Comparison of ENCODE assay signal across 9 cellular contexts in genomic region chr17:62625870-62626200, GRCh38. TPM values are rescaled to one million over a fixed set of nuclear protein-coding genes. Genes with fewer than 3 reads are reported as not detected.
A peak's percentile ranks its signal among the peaks of the same experiment; 100 is the strongest.
DNase-seq lines count a peak whose midpoint lies in the region; ATAC-seq and TF ChIP-seq lines count a peak whose summit lies in the region.
"Had no signal": no experiment of that assay in that cellular context is flagged by ENCODE, and none has a peak within 500 bp of the region (broad histone marks: within the 10 kb centered on the region; RNA-seq: fewer than 3 reads in every experiment).

No MANE protein-coding gene starts in this region.

- H3K4me3 Mint-ChIP-seq in CD4-positive, alpha-beta memory T cell, result peak overlapping the region in 7 of 8 donors; percentile 6 to 83 (median 62)
- H3K4me3 Mint-ChIP-seq in H9, result peak overlapping the region; percentile 53 to 72
- peak overlapping the region; percentile 5 to 91 for H3K4me3 Mint-ChIP-seq in effector memory CD8-positive, alpha-beta T cell

- H4K8ac ChIP-seq in H9 (replicated peaks; ENCODE audit: insufficient read length, low read depth, low read length), result no peak overlapping the region
- no peak overlapping the region for H4K8ac ChIP-seq in neuronal stem cell (ENCODE audit: low read depth, low read length)

- H3K79me1 ChIP-seq in H9 (ENCODE audit: insufficient read depth, low read depth, low read length, poor library complexity, severe bottlenecking) (no peaks in the 10 kb centered on the region), neuronal stem cell (ENCODE audit: low read depth, low read length) (peaks cover 3% of the 10 kb centered on the region)

- H3K23ac ChIP-seq in H9 (ENCODE audit: insufficient read length, low read depth, low read length) (no peak overlapping the region), neuronal stem cell (ENCODE audit: low read depth, low read length, poor library complexity) (peak overlapping the region; percentile 22)

- no peaks in the 10 kb centered on the region for H4K20me1 ChIP-seq in H9 (ENCODE audit: control insufficient read depth, insufficient read depth, insufficient read length)

- no peak overlapping the region for H3K4me3 ChIP-seq in CD4-positive, alpha-beta memory T cell (ENCODE audit: low read length in 2 of 2)
- H3K4me3 ChIP-seq in neuronal stem cell (ENCODE audit: low read length in 2 of 2), result no peak overlapping the region
- H3K4me3 ChIP-seq in spleen, result no peak overlapping the region

- no peaks in the 10 kb centered on the region for H3K9me3 ChIP-seq in CD4-positive, alpha-beta memory T cell (ENCODE audit: control insufficient read depth in 1 of 2, low read length in 2 of 2)
- H3K9me3 ChIP-seq in H9 (ENCODE audit: control insufficient read depth, low read depth, low read length), result no peaks in the 10 kb centered on the region
- no peaks in the 10 kb centered on the region for H3K9me3 ChIP-seq in neuronal stem cell (replicated peaks in 1 of 2; ENCODE audit: control insufficient read depth in 2 of 2, insufficient read depth in 1 of 2, low read depth in 1 of 2, low read length in 2 of 2)
- H3K9me3 ChIP-seq in spleen, result no peaks in the 10 kb centered on the region

- H2BK12ac ChIP-seq in H9 (ENCODE audit: insufficient read length, low read depth, low read length) (no peak overlapping the region), neuronal stem cell (ENCODE audit: low read length) (no peak overlapping the region)

- H3K4me1 Mint-ChIP-seq in CD4-positive, alpha-beta memory T cell, result peaks cover 9 to 26% (median 17%) of the 10 kb centered on the region in 4 donors
- H3K4me1 Mint-ChIP-seq in H9, result peaks cover 33 to 37% of the 10 kb centered on the region in 2 experiments
- peaks cover 6 to 8% of the 10 kb centered on the region in 2 donors for H3K4me1 Mint-ChIP-seq in effector memory CD8-positive, alpha-beta T cell (ENCODE audit: low read depth in 2 of 2)

- H3K56ac ChIP-seq in H9 (ENCODE audit: insufficient read length, low read depth, low read length), result no peak overlapping the region

- H3K36me3 ChIP-seq in CD4-positive, alpha-beta memory T cell (ENCODE audit: insufficient read depth, low read length), result no peaks in the 10 kb centered on the region
- peaks cover 0 to 6% of the 10 kb centered on the region in 2 donors for H3K36me3 ChIP-seq in neuronal stem cell (replicated peaks in 1 of 2; ENCODE audit: control insufficient read depth in 2 of 2, insufficient read depth in 2 of 2, low read length in 2 of 2)
- peaks cover 0 to 9% (median 2%) of the 10 kb centered on the region in 6 donors for H3K36me3 ChIP-seq in spleen

- H3K27ac ChIP-seq in CD4-positive, alpha-beta memory T cell (ENCODE audit: low read depth, low read length), result no peak overlapping the region
- H3K27ac ChIP-seq in H9 (ENCODE audit: insufficient read length, low read depth, low read length) (no peak overlapping the region), neuronal stem cell (replicated peaks; ENCODE audit: low read length) (no peak overlapping the region), spleen (peak overlapping the region in 3 of 8 donors; percentile 48 to 85 (median 78))

- DNase-seq in CD4-positive, alpha-beta memory T cell, result no peak
- DNase-seq in H9 (peak; percentile 35), neuronal stem cell (ENCODE audit: low spot score) (no peak), spleen (no peak)
- no peak for DNase-seq in effector memory CD8-positive, alpha-beta T cell
- DNase-seq: NCI-H1694 treated with DMSO at 0.1 percent for 48 hours had no signal

- H2AK5ac ChIP-seq in H9 (ENCODE audit: insufficient read length, low read length), result no peak overlapping the region
- H2AK5ac ChIP-seq in neuronal stem cell (ENCODE audit: low read depth, low read length), result peak overlapping the region; percentile 64

- TF ChIP-seq CTCF in H9 (conservative IDR thresholded peaks at IDR 0.05) (no peak), spleen (IDR thresholded peaks at IDR 0.05 in 8 of 11, conservative IDR thresholded peaks at IDR 0.05 in 3 of 11) (no peak)

- H3T11ph ChIP-seq in H9 (ENCODE audit: low read length), result no peak overlapping the region

- H3K4me1 ChIP-seq in CD4-positive, alpha-beta memory T cell (ENCODE audit: insufficient read depth, low read length), result peaks cover 12% of the 10 kb centered on the region
- H3K4me1 ChIP-seq in H9 (ENCODE audit: insufficient read depth, low read length) (peaks cover 9% of the 10 kb centered on the region; the same call in 1 of the 2 replicates), neuronal stem cell (ENCODE audit: control insufficient read depth in 2 of 2, insufficient read depth in 1 of 2, low read depth in 1 of 2, low read length in 2 of 2) (peaks cover 16 to 21% of the 10 kb centered on the region in 2 donors), spleen (peaks cover 6 to 60% (median 39%) of the 10 kb centered on the region in 6 donors)

- peak overlapping the region in 1 of 7 donors; percentile 19 for H3K27ac Mint-ChIP-seq in CD4-positive, alpha-beta memory T cell
- H3K27ac Mint-ChIP-seq in H9, result peak overlapping the region in 1 of 3 experiments; percentile 75; a peak in 2 of 7 replicates
- no peak overlapping the region for H3K27ac Mint-ChIP-seq in effector memory CD8-positive, alpha-beta T cell
- H3K27ac Mint-ChIP-seq: IgD-negative memory B cell had no signal

- POLR2A ChIA-PET in CD4-positive, alpha-beta memory T cell (lab: Charles Lee; ENCODE audit: partially characterized antibody), result no interaction called here

- H3K9ac ChIP-seq in H9 (ENCODE audit: extremely low read depth, insufficient read length, low read length) (no peak overlapping the region), neuronal stem cell (ENCODE audit: low read depth, low read length, poor library complexity) (no peak overlapping the region)

- H3K27me3 ChIP-seq in CD4-positive, alpha-beta memory T cell (ENCODE audit: insufficient read depth, low read length), result no peaks in the 10 kb centered on the region
- H3K27me3 ChIP-seq in H9 (ENCODE audit: insufficient read depth, low read length), result no peaks in the 10 kb centered on the region
- H3K27me3 ChIP-seq in neuronal stem cell (ENCODE audit: control insufficient read depth in 3 of 3, insufficient read depth in 3 of 3, low read depth in 1 of 3, low read length in 3 of 3), result no peaks in the 10 kb centered on the region
- peaks cover 0 to 47% (median 24%) of the 10 kb centered on the region in 7 donors for H3K27me3 ChIP-seq in spleen (replicated peaks in 1 of 7)

- H2AFZ ChIP-seq in H9 (ENCODE audit: low read length) (no peak overlapping the region), neuronal stem cell (ENCODE audit: low read length) (no peak overlapping the region)

- H3K9me3 Mint-ChIP-seq in CD4-positive, alpha-beta memory T cell, result no peaks in the 10 kb centered on the region
- H3K9me3 Mint-ChIP-seq in H9, result no peaks in the 10 kb centered on the region; a peak in 1 of 5 replicates
- no peaks in the 10 kb centered on the region for H3K9me3 Mint-ChIP-seq in effector memory CD8-positive, alpha-beta T cell
- H3K9me3 Mint-ChIP-seq: IgD-negative memory B cell had no signal

- H3K4me2 ChIP-seq in H9 (ENCODE audit: insufficient read depth, insufficient read length, low read length), result no peak overlapping the region
- no peak overlapping the region for H3K4me2 ChIP-seq in neuronal stem cell (ENCODE audit: insufficient read depth, low read length, poor library complexity, severe bottlenecking)

- no peak overlapping the region for H2BK20ac ChIP-seq in H9 (ENCODE audit: low read depth, low read length, poor library complexity, severe bottlenecking)

- peaks cover 16% of the 10 kb centered on the region for H3K23me2 ChIP-seq in H9 (ENCODE audit: insufficient read length, low read depth, low read length, poor library complexity, severe bottlenecking)

- H4K91ac ChIP-seq in H9 (ENCODE audit: insufficient read length, low read depth, low read length) (no peak overlapping the region), neuronal stem cell (ENCODE audit: low read depth, low read length, poor library complexity) (no peak overlapping the region)

- no peak for TF ChIP-seq POLR2A in spleen (IDR thresholded peaks at IDR 0.05)

- no peak overlapping the region for H3K14ac ChIP-seq in H9 (ENCODE audit: insufficient read depth, low read length)
- no peak overlapping the region for H3K14ac ChIP-seq in neuronal stem cell (ENCODE audit: low read length)

- ATAC-seq in effector memory CD8-positive, alpha-beta T cell (replicated peaks), result no peak
- no peak for ATAC-seq in HG02759 (IDR thresholded peaks at IDR 0.05; ENCODE audit: unreplicated experiment)
- no peak for ATAC-seq in GM19395 (IDR thresholded peaks at IDR 0.05; ENCODE audit: unreplicated experiment)

- peaks cover 2 to 3% of the 10 kb centered on the region in 2 donors for H3K36me3 Mint-ChIP-seq in CD4-positive, alpha-beta memory T cell
- H3K36me3 Mint-ChIP-seq in H9 (ENCODE audit: insufficient read depth in 1 of 3, low read depth in 3 of 3), result peaks cover 0 to 13% (median 5%) of the 10 kb centered on the region in 3 experiments; a peak in 4 of 7 replicates
- no peaks in the 10 kb centered on the region for H3K36me3 Mint-ChIP-seq in effector memory CD8-positive, alpha-beta T cell (ENCODE audit: insufficient read depth)

- intact Hi-C loops in CD4-positive, alpha-beta memory T cell (cut with micrococcal nuclease), result no loop called here
- intact Hi-C loops in spleen (cut with DNase I; ENCODE audit: low total_unique reads), result no loop called here

- H2BK5ac ChIP-seq in H9 (ENCODE audit: insufficient read length, low read length) (no peak overlapping the region), neuronal stem cell (ENCODE audit: low read length) (no peak overlapping the region)

- CTCF ChIA-PET in CD4-positive, alpha-beta memory T cell (lab: Charles Lee; ENCODE audit: partially characterized antibody), result no interaction called here

- no peaks in the 10 kb centered on the region; the same call in 1 of the 2 replicates for H3K79me2 ChIP-seq in H9 (ENCODE audit: insufficient read depth, low read length)

- H2BK120ac ChIP-seq in H9 (ENCODE audit: low read depth, low read length, poor library complexity, severe bottlenecking) (no peak overlapping the region), neuronal stem cell (ENCODE audit: low read depth, low read length) (peak overlapping the region; percentile 44)

- H4K5ac ChIP-seq in H9 (ENCODE audit: insufficient read length, low read depth, low read length), result no peak overlapping the region

- no peak overlapping the region for H3K18ac ChIP-seq in H9 (ENCODE audit: insufficient read length, low read depth, low read length)
- H3K18ac ChIP-seq in neuronal stem cell (ENCODE audit: low read length), result peak overlapping the region; percentile 44

- H3K4ac ChIP-seq in H9 (ENCODE audit: low read depth, low read length), result no peak overlapping the region
- H3K4ac ChIP-seq in neuronal stem cell (ENCODE audit: low read length), result no peak overlapping the region

- WGBS in H9 (ENCODE audit: extremely low coverage, insufficient read length, low lambda C conversion rate), result no CpG with 5 or more reads among the region's 4 CpGs
- WGBS in neuronal stem cell (ENCODE audit: extremely low coverage in 2 of 2, insufficient read length in 2 of 2, insufficient replicate concordance in 1 of 2), 2 donors, result no CpG with 5 or more reads among the region's 4 CpGs
- WGBS in spleen, 5 donors, result 74 to 88% (median 86%) methylated on average over 4 of the region's 4 CpGs

- peaks cover 5 to 10% of the 10 kb centered on the region in 2 donors for H3K27me3 Mint-ChIP-seq in CD4-positive, alpha-beta memory T cell
- H3K27me3 Mint-ChIP-seq in H9 (ENCODE audit: low read depth), result peaks cover 22% of the 10 kb centered on the region
- peaks cover 41 to 43% of the 10 kb centered on the region in 2 donors for H3K27me3 Mint-ChIP-seq in effector memory CD8-positive, alpha-beta T cell

- H2BK15ac ChIP-seq in H9 (ENCODE audit: low read depth, low read length), result no peak overlapping the region
- peak overlapping the region; percentile 23 for H2BK15ac ChIP-seq in neuronal stem cell (ENCODE audit: low read length)

RNA-seq across cellular contexts. Expression of gene MRC2, which starts 1.6 kb away (rescaled TPM):
- 1 to 10 TPM; 6.7 to 8.7 TPM for total RNA-seq in CD4-positive, alpha-beta memory T cell
- under 1 TPM in 1 of 2 donors, not detected in 1; 0.71 TPM for polyA plus RNA-seq in CD4-positive, alpha-beta memory T cell
- total RNA-seq in H9 (2021), result 18.7 and 21.6 TPM in 2 replicates
- 31.9 TPM for polyA plus RNA-seq in neuronal stem cell (2013, experiment 1 of 2)
- 33.3 TPM for polyA plus RNA-seq in neuronal stem cell (2013, experiment 2 of 2)
- total RNA-seq in spleen, result 10 to 100 TPM; 20.7 to 75.1 (median 41.3) TPM
- 10 to 100 TPM in 1 of 3 donors, 1 to 10 TPM in 2; 4.5 to 19.2 (median 6.0) TPM for polyA plus RNA-seq in spleen
